1 cellular context compared by ENCODE assay signal in the genomic region with DNA sequence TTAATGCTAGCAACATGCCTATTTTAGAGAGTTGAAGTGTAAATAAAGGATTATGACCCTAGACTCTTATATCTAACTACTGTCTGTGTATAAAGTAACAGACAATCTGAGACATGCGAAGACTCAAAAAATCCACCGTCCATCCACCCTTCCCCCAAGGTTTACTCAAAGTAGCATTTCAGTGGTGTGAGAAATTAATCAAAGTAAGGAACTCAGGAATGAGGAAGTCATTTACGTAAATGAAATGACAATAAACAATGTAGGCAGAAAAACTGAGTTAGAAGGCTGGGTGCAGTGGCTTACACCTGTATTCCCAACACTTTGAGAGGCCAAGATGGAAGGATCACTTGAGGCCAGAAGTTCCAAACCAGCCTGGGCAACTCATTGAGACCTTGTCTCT.
TF ChIP-seq lines count a peak whose summit lies in the region.

No MANE protein-coding gene starts in this region.

TF ChIP-seq in HEK293, 187 proteins besides CTCF, POLR2A, EP300 and RAD21 (continued from another document):
- TF ChIP-seq KLF7 (tag by site-specific recombination; IDR thresholded peaks at IDR 0.05; ENCODE audit: borderline replicate concordance) (no peak), GFI1B (tag by site-specific recombination; IDR thresholded peaks at IDR 0.05) (no peak), ZNF274 (IDR thresholded peaks at IDR 0.05; ENCODE audit: low read length) (no peak), ZNF274 (tag by site-specific recombination; IDR thresholded peaks at IDR 0.05; ENCODE audit: borderline replicate concordance) (no peak), ZNF776 (tag by site-specific recombination; IDR thresholded peaks at IDR 0.05; ENCODE audit: borderline replicate concordance) (no peak), ZNF510 (tag by site-specific recombination; IDR thresholded peaks at IDR 0.05; ENCODE audit: insufficient replicate concordance) (no peak), OVOL3 (tag by site-specific recombination; IDR thresholded peaks at IDR 0.05) (no peak), ZFP37 (tag by site-specific recombination; IDR thresholded peaks at IDR 0.05) (no peak), ZNF18 (tag by site-specific recombination; IDR thresholded peaks at IDR 0.05) (no peak), ZNF223 (tag by site-specific recombination; IDR thresholded peaks at IDR 0.05) (no peak)
- TF ChIP-seq, protein P1, sequence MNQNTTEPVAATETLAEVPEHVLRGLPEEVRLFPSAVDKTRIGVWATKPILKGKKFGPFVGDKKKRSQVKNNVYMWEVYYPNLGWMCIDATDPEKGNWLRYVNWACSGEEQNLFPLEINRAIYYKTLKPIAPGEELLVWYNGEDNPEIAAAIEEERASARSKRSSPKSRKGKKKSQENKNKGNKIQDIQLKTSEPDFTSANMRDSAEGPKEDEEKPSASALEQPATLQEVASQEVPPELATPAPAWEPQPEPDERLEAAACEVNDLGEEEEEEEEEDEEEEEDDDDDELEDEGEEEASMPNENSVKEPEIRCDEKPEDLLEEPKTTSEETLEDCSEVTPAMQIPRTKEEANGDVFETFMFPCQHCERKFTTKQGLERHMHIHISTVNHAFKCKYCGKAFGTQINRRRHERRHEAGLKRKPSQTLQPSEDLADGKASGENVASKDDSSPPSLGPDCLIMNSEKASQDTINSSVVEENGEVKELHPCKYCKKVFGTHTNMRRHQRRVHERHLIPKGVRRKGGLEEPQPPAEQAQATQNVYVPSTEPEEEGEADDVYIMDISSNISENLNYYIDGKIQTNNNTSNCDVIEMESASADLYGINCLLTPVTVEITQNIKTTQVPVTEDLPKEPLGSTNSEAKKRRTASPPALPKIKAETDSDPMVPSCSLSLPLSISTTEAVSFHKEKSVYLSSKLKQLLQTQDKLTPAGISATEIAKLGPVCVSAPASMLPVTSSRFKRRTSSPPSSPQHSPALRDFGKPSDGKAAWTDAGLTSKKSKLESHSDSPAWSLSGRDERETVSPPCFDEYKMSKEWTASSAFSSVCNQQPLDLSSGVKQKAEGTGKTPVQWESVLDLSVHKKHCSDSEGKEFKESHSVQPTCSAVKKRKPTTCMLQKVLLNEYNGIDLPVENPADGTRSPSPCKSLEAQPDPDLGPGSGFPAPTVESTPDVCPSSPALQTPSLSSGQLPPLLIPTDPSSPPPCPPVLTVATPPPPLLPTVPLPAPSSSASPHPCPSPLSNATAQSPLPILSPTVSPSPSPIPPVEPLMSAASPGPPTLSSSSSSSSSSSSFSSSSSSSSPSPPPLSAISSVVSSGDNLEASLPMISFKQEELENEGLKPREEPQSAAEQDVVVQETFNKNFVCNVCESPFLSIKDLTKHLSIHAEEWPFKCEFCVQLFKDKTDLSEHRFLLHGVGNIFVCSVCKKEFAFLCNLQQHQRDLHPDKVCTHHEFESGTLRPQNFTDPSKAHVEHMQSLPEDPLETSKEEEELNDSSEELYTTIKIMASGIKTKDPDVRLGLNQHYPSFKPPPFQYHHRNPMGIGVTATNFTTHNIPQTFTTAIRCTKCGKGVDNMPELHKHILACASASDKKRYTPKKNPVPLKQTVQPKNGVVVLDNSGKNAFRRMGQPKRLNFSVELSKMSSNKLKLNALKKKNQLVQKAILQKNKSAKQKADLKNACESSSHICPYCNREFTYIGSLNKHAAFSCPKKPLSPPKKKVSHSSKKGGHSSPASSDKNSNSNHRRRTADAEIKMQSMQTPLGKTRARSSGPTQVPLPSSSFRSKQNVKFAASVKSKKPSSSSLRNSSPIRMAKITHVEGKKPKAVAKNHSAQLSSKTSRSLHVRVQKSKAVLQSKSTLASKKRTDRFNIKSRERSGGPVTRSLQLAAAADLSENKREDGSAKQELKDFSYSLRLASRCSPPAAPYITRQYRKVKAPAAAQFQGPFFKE (tag by site-specific recombination; IDR thresholded peaks at IDR 0.05; ENCODE audit: borderline replicate concordance), result no peak
- TF ChIP-seq, protein P2, sequence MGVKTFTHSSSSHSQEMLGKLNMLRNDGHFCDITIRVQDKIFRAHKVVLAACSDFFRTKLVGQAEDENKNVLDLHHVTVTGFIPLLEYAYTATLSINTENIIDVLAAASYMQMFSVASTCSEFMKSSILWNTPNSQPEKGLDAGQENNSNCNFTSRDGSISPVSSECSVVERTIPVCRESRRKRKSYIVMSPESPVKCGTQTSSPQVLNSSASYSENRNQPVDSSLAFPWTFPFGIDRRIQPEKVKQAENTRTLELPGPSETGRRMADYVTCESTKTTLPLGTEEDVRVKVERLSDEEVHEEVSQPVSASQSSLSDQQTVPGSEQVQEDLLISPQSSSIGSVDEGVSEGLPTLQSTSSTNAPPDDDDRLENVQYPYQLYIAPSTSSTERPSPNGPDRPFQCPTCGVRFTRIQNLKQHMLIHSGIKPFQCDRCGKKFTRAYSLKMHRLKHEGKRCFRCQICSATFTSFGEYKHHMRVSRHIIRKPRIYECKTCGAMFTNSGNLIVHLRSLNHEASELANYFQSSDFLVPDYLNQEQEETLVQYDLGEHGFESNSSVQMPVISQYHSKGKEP (tag by site-specific recombination; IDR thresholded peaks at IDR 0.05), result no peak
TF ChIP-seq in HEK293: peak in this region for 0.
